ENCODE assay signal across 2 cellular contexts in genomic region chr13:52009985-52010384, GRCh38.
TF ChIP-seq lines count a peak whose summit lies in the region.

No MANE protein-coding gene starts in this region.

TF ChIP-seq in SK-N-SH, 30 proteins besides CTCF, POLR2A, EP300 and RAD21 (continued from another document):
- TF ChIP-seq ZBTB33 (IDR thresholded peaks at IDR 0.05; ENCODE audit: borderline replicate concordance, low read depth) (no peak), NRF1 (IDR thresholded peaks at IDR 0.05; ENCODE audit: low read depth, low read length) (no peak), YY1 (IDR thresholded peaks at IDR 0.05; ENCODE audit: low read depth) (no peak), USF2 (IDR thresholded peaks at IDR 0.05; ENCODE audit: borderline replicate concordance, low read depth, low read length) (no peak), FOXM1 (IDR thresholded peaks at IDR 0.05; ENCODE audit: low read depth) (no peak), FOXJ3 (CRISPR knock-in tag; IDR thresholded peaks at IDR 0.05) (no peak), GATA2 (CRISPR knock-in tag; IDR thresholded peaks at IDR 0.05) (no peak), REST (IDR thresholded peaks at IDR 0.05; ENCODE audit: low read depth, low read length) (no peak), TEAD4 (IDR thresholded peaks at IDR 0.05; ENCODE audit: borderline replicate concordance, insufficient read depth) (no peak)

TF ChIP-seq in SK-N-SH treated with all-trans-retinoic acid at 6 μM for 48 hours, 23 proteins besides CTCF, POLR2A, EP300 and RAD21 (continued from another document):
- no peak for TF ChIP-seq GLIS3 (CRISPR knock-in tag; IDR thresholded peaks at IDR 0.05)
- no peak for TF ChIP-seq ZNF70 (CRISPR knock-in tag; IDR thresholded peaks at IDR 0.05)
